ENCODE assay signal across 20 cellular contexts in genomic region chr15:68184616-68185470, GRCh38. TPM values are rescaled to one million over a fixed set of nuclear protein-coding genes. Genes with fewer than 3 reads are reported as not detected.
DNase-seq lines count a peak whose midpoint lies in the region; ATAC-seq and TF ChIP-seq lines count a peak whose summit lies in the region.
"Had no signal": no experiment of that assay in that cellular context is flagged by ENCODE, and none has a peak within 500 bp of the region (broad histone marks: within the 10 kb centered on the region; RNA-seq: fewer than 3 reads in every experiment).

No MANE protein-coding gene starts in this region.

- H3K9me3 ChIP-seq in T-helper 17 cell (ENCODE audit: control insufficient read depth, low read length, poor library complexity, severe bottlenecking) (no peaks in the 10 kb centered on the region), adrenal gland (replicated peaks in 1 of 3) (no peaks in the 10 kb centered on the region)
- H3K9me3 ChIP-seq: BLaER1 had no signal

- H3K36me3 Mint-ChIP-seq in activated CD4-positive, alpha-beta memory T cell treated with anti-CD3 and anti-CD28 coated beads for 36 hours = peaks cover 42% of the 10 kb centered on the region
- peaks cover 64% of the 10 kb centered on the region for H3K36me3 Mint-ChIP-seq in activated CD4-positive, alpha-beta memory T cell treated with anti-CD3 and anti-CD28 coated beads, Interleukin-2, amount 10 ng/mL, durations not matched to agents 7 days and 5 days (ENCODE audit: low read depth)
- H3K36me3 Mint-ChIP-seq in CD14-positive monocyte (peaks cover 73 to 89% of the 10 kb centered on the region in 2 donors), T-helper 17 cell (ENCODE audit: low read depth) (peaks cover 14% of the 10 kb centered on the region), mesothelial cell of epicardium (peaks cover 50% of the 10 kb centered on the region)

- H3K4me3 ChIP-seq in adrenal gland = no peak overlapping the region
- H3K4me3 ChIP-seq: BLaER1, cardiac muscle cell had no signal

- POLR2A ChIA-PET in activated CD4-positive, alpha-beta memory T cell treated with anti-CD3 and anti-CD28 coated beads for 36 hours (lab: Charles Lee) = interaction anchor here (1.2 kb wide), 1 partner anchor 131 kb away, joined by 4 read pairs; the partner anchor contains the start of gene PIAS1
- POLR2A ChIA-PET in activated CD4-positive, alpha-beta memory T cell treated with anti-CD3 and anti-CD28 coated beads, Interleukin-2, amount 10 ng/mL, durations not matched to agents 7 days and 5 days (lab: Charles Lee) = interaction anchor here (2.9 kb wide), 1 partner anchor 130 kb away, joined by 11 read pairs; the partner anchor contains the start of gene PIAS1

- ATAC-seq in T-helper 17 cell = no peak
- ATAC-seq in HG03520 (IDR thresholded peaks at IDR 0.05; ENCODE audit: unreplicated experiment) = no peak

- H3K27me3 ChIP-seq in adrenal gland = no peaks in the 10 kb centered on the region
- H3K27me3 ChIP-seq: BLaER1, cardiac muscle cell had no signal

- TF ChIP-seq POLR2A in adrenal gland (IDR thresholded peaks at IDR 0.05) = no peak

- no peaks in the 10 kb centered on the region for H3K9me3 Mint-ChIP-seq in activated CD4-positive, alpha-beta memory T cell treated with anti-CD3 and anti-CD28 coated beads for 36 hours
- H3K9me3 Mint-ChIP-seq in activated CD4-positive, alpha-beta memory T cell treated with anti-CD3 and anti-CD28 coated beads, Interleukin-2, amount 10 ng/mL, durations not matched to agents 7 days and 5 days = no peaks in the 10 kb centered on the region
- no peaks in the 10 kb centered on the region for H3K9me3 Mint-ChIP-seq in CD14-positive monocyte
- no peaks in the 10 kb centered on the region for H3K9me3 Mint-ChIP-seq in mesothelial cell of epicardium
- H3K9me3 Mint-ChIP-seq: activated T-helper 1 cell treated with anti-CD3 and anti-CD28 coated beads, Interleukin-12 subunit alpha, Interleukin-12 subunit beta, Interleukin-2, Interleukin-4 antibody, amounts not matched to agents 30 ng/mL and 10 ng/mL and 1 ng/mL, durations not matched to agents 14 hours and 24 hours and 36 hours had no signal

- H3K27ac Mint-ChIP-seq in activated CD4-positive, alpha-beta memory T cell treated with anti-CD3 and anti-CD28 coated beads for 36 hours = peak overlapping the region; percentile 49
- no peak overlapping the region for H3K27ac Mint-ChIP-seq in activated CD4-positive, alpha-beta memory T cell treated with anti-CD3 and anti-CD28 coated beads, Interleukin-2, amount 10 ng/mL, durations not matched to agents 7 days and 5 days
- H3K27ac Mint-ChIP-seq in CD14-positive monocyte = peak overlapping the region; percentile 38 to 82 (median 72)
- peak overlapping the region; percentile 8 for H3K27ac Mint-ChIP-seq in T-helper 17 cell
- peak overlapping the region; percentile 22 for H3K27ac Mint-ChIP-seq in mesothelial cell of epicardium

- H3K36me3 ChIP-seq in adrenal gland (replicated peaks in 1 of 2) = peaks cover 0 to 32% of the 10 kb centered on the region in 2 donors

- H3K4me1 Mint-ChIP-seq in activated CD4-positive, alpha-beta memory T cell treated with anti-CD3 and anti-CD28 coated beads for 36 hours (ENCODE audit: low read depth) = peaks cover 5% of the 10 kb centered on the region
- peaks cover 6% of the 10 kb centered on the region for H3K4me1 Mint-ChIP-seq in activated CD4-positive, alpha-beta memory T cell treated with anti-CD3 and anti-CD28 coated beads, Interleukin-2, amount 10 ng/mL, durations not matched to agents 7 days and 5 days
- H3K4me1 Mint-ChIP-seq in CD14-positive monocyte (peaks cover 16% of the 10 kb centered on the region), T-helper 17 cell (peaks cover 5% of the 10 kb centered on the region), mesothelial cell of epicardium (peaks cover 22% of the 10 kb centered on the region)

- WGBS in adrenal gland, 4 donors = 73 to 78% (median 74%) methylated on average over 5 of the region's 5 CpGs

- intact Hi-C loops in activated CD4-positive, alpha-beta memory T cell treated with anti-CD3 and anti-CD28 coated beads for 36 hours (cut with micrococcal nuclease) = no loop called here
- intact Hi-C loops in CD14-positive monocyte (cut with micrococcal nuclease) = no loop called here
- intact Hi-C loops in adrenal gland (cut with DNase I) = no loop called here

- peak overlapping the region in 1 of 5 donors; percentile 13 for H3K27ac ChIP-seq in adrenal gland
- H3K27ac ChIP-seq: BLaER1, cardiac muscle cell had no signal

- H3K27me3 Mint-ChIP-seq in activated CD4-positive, alpha-beta memory T cell treated with anti-CD3 and anti-CD28 coated beads for 36 hours = no peaks in the 10 kb centered on the region
- H3K27me3 Mint-ChIP-seq in activated CD4-positive, alpha-beta memory T cell treated with anti-CD3 and anti-CD28 coated beads, Interleukin-2, amount 10 ng/mL, durations not matched to agents 7 days and 5 days = no peaks in the 10 kb centered on the region
- H3K27me3 Mint-ChIP-seq in CD14-positive monocyte (ENCODE audit: low read depth in 3 of 3) (no peaks in the 10 kb centered on the region), T-helper 17 cell (no peaks in the 10 kb centered on the region), mesothelial cell of epicardium (ENCODE audit: low read depth) (no peaks in the 10 kb centered on the region)

- TF ChIP-seq CTCF in CD14-positive monocyte (IDR thresholded peaks at IDR 0.05) (no peak), mesothelial cell of epicardium (IDR thresholded peaks at IDR 0.05; ENCODE audit: unreplicated experiment) (no peak), adrenal gland (IDR thresholded peaks at IDR 0.05) (no peak)

- no peak overlapping the region for H3K4me3 Mint-ChIP-seq in activated CD4-positive, alpha-beta memory T cell treated with anti-CD3 and anti-CD28 coated beads for 36 hours
- no peak overlapping the region for H3K4me3 Mint-ChIP-seq in activated CD4-positive, alpha-beta memory T cell treated with anti-CD3 and anti-CD28 coated beads, Interleukin-2, amount 10 ng/mL, durations not matched to agents 7 days and 5 days
- H3K4me3 Mint-ChIP-seq in CD14-positive monocyte = no peak overlapping the region
- H3K4me3 Mint-ChIP-seq in T-helper 17 cell = no peak overlapping the region
- no peak overlapping the region for H3K4me3 Mint-ChIP-seq in mesothelial cell of epicardium
- H3K4me3 Mint-ChIP-seq: activated T-helper 1 cell treated with anti-CD3 and anti-CD28 coated beads, Interleukin-12 subunit alpha, Interleukin-12 subunit beta, Interleukin-2, Interleukin-4 antibody, amounts not matched to agents 30 ng/mL and 10 ng/mL and 1 ng/mL, durations not matched to agents 14 hours and 24 hours and 36 hours had no signal

- no peak for DNase-seq in activated CD4-positive, alpha-beta memory T cell treated with anti-CD3 and anti-CD28 coated beads for 36 hours
- no peak for DNase-seq in activated CD4-positive, alpha-beta memory T cell treated with anti-CD3 and anti-CD28 coated beads, Interleukin-2, amount 10 ng/mL, durations not matched to agents 7 days and 5 days
- DNase-seq in CD14-positive monocyte (ENCODE audit: low spot score) (no peak), T-helper 17 cell (no peak), mesothelial cell of epicardium (ENCODE audit: low spot score in 2 of 2, unreplicated experiment in 2 of 2) (no peak), adrenal gland (no peak), cerebellum (ENCODE audit: low spot score) (no peak)
- DNase-seq: amygdala; Calu3; head of caudate nucleus; NCI-H1105; NCI-H2081; NCI-H82; SHP77; stimulated activated CD4-positive, alpha-beta T cell treated with anti-CD3 and anti-CD28 coated beads, Interleukin-2, amount 100 ng/mL, for 48 hours; stimulated activated naive CD4-positive, alpha-beta T cell had no signal

- H3K4me1 ChIP-seq in adrenal gland (replicated peaks in 1 of 2) = peaks cover 17 to 25% of the 10 kb centered on the region in 2 donors
- H3K4me1 ChIP-seq: BLaER1 had no signal

- CTCF ChIA-PET in activated CD4-positive, alpha-beta memory T cell treated with anti-CD3 and anti-CD28 coated beads for 36 hours (lab: Charles Lee) = interaction anchor here (1.6 kb wide), 1 partner anchor 11 kb away, joined by 9 read pairs; no protein-coding TSS in a partner anchor
- CTCF ChIA-PET in activated CD4-positive, alpha-beta memory T cell treated with anti-CD3 and anti-CD28 coated beads, Interleukin-2, amount 10 ng/mL, durations not matched to agents 7 days and 5 days (lab: Charles Lee) = interaction anchor here (0.9 kb wide), 1 partner anchor 26 kb away, joined by 3 read pairs; no protein-coding TSS in a partner anchor

RNA-seq across cellular contexts. Expression of gene CALML4, which starts 20.3 kb away (rescaled TPM):
- total RNA-seq in activated CD4-positive, alpha-beta memory T cell treated with anti-CD3 and anti-CD28 coated beads for 36 hours = 1 to 10 TPM; 5.3 to 7.0 TPM
- total RNA-seq in activated CD4-positive, alpha-beta memory T cell treated with anti-CD3 and anti-CD28 coated beads, Interleukin-2, amount 10 ng/mL, durations not matched to agents 7 days and 5 days = 10 to 100 TPM; 12.9 to 13.1 TPM
- polyA plus RNA-seq in CD14-positive monocyte (10 to 100 TPM; 38.8 to 44.5 TPM), adrenal gland (10 to 100 TPM in 2 of 3 donors, 1 to 10 TPM in 1; 8.6 to 25.1 (median 18.0) TPM)
- total RNA-seq in T-helper 17 cell (1 to 10 TPM; 2.4 to 2.6 TPM), mesothelial cell of epicardium (8.3 to 10.2 TPM (median 8.4 TPM) in 3 replicates), adrenal gland (1 to 10 TPM; 3.3 to 8.4 (median 6.7) TPM), cerebellum (6.3 TPM)

RNA-seq across cellular contexts. Expression of gene CLN6, which starts 44.7 kb away (rescaled TPM):
- total RNA-seq in activated CD4-positive, alpha-beta memory T cell treated with anti-CD3 and anti-CD28 coated beads for 36 hours = 10 to 100 TPM; 32.9 to 34.2 TPM
- 10 to 100 TPM; 40.0 to 41.3 TPM for total RNA-seq in activated CD4-positive, alpha-beta memory T cell treated with anti-CD3 and anti-CD28 coated beads, Interleukin-2, amount 10 ng/mL, durations not matched to agents 7 days and 5 days
- polyA plus RNA-seq in CD14-positive monocyte (1 to 10 TPM; 3.4 to 4.2 TPM), adrenal gland (10 to 100 TPM; 22.8 to 33.0 (median 27.8) TPM)
- total RNA-seq in T-helper 17 cell (10 to 100 TPM; 14.3 to 14.6 TPM), mesothelial cell of epicardium (35.1 to 35.8 TPM (median 35.3 TPM) in 3 replicates), adrenal gland (10 to 100 TPM; 15.3 to 36.6 (median 25.8) TPM), cerebellum (14.8 TPM)
